In the genomic region with DNA sequence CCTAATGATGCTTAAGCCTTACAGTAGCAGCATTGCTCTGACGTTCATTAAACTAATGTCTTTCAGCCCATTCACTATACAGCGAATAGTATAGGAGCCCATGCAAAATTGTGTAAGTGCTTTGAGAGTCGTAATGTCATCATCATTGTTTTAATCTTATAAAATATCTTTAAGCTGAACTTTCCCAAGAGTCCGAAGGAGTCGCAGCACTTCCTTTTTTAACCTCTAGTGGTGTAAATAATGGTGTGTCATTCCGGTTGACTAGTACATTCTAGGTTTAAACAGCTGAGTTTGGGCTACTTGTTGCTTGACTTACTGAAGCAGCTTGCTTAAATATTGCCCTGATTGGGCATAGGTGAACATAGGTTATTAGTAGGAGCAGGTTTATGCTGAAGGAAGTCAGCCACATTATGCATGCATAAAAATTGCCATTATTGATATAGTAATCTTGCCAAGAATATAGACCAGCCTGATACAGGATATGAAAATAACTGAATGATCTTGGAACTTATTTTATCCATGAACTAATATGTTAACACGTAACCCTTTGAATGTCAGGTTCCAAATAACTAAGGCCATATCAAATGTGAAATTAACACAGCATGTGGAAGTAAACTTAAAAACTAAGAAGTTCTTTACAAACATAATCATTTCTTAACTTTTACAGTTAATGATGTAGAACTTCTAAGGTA, we compare ENCODE assay signal across 1 cellular context.
TF ChIP-seq lines count a peak whose summit lies in the region.

No MANE protein-coding gene starts in this region.

TF ChIP-seq in K562, 482 proteins besides CTCF, POLR2A, EP300 and RAD21 (continued from another document):
- TF ChIP-seq, protein P1, sequence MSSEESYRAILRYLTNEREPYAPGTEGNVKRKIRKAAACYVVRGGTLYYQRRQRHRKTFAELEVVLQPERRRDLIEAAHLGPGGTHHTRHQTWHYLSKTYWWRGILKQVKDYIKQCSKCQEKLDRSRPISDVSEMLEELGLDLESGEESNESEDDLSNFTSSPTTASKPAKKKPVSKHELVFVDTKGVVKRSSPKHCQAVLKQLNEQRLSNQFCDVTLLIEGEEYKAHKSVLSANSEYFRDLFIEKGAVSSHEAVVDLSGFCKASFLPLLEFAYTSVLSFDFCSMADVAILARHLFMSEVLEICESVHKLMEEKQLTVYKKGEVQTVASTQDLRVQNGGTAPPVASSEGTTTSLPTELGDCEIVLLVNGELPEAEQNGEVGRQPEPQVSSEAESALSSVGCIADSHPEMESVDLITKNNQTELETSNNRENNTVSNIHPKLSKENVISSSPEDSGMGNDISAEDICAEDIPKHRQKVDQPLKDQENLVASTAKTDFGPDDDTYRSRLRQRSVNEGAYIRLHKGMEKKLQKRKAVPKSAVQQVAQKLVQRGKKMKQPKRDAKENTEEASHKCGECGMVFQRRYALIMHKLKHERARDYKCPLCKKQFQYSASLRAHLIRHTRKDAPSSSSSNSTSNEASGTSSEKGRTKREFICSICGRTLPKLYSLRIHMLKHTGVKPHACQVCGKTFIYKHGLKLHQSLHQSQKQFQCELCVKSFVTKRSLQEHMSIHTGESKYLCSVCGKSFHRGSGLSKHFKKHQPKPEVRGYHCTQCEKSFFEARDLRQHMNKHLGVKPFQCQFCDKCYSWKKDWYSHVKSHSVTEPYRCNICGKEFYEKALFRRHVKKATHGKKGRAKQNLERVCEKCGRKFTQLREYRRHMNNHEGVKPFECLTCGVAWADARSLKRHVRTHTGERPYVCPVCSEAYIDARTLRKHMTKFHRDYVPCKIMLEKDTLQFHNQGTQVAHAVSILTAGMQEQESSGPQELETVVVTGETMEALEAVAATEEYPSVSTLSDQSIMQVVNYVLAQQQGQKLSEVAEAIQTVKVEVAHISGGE (CRISPR knock-in tag; IDR thresholded peaks at IDR 0.05) = no peak
- peak; percentile 77 for TF ChIP-seq NFE2 (IDR thresholded peaks at IDR 0.05; ENCODE audit: low read depth)
- TF ChIP-seq ZNF316 (IDR thresholded peaks at IDR 0.05) = peak; percentile 44; the same call in 1 of the 2 replicates
- TF ChIP-seq, protein P2, sequence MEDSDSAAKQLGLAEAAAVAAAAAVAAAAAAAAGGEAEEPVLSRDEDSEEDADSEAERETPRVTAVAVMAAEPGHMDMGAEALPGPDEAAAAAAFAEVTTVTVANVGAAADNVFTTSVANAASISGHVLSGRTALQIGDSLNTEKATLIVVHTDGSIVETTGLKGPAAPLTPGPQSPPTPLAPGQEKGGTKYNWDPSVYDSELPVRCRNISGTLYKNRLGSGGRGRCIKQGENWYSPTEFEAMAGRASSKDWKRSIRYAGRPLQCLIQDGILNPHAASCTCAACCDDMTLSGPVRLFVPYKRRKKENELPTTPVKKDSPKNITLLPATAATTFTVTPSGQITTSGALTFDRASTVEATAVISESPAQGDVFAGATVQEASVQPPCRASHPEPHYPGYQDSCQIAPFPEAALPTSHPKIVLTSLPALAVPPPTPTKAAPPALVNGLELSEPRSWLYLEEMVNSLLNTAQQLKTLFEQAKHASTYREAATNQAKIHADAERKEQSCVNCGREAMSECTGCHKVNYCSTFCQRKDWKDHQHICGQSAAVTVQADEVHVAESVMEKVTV (CRISPR knock-in tag; IDR thresholded peaks at IDR 0.05) = 0 out of 2 replicates have a peak, but pooled peaks have one; percentile 3
- no peak for TF ChIP-seq SIN3B (IDR thresholded peaks at IDR 0.05; ENCODE audit: low read depth)
- TF ChIP-seq, protein P3, sequence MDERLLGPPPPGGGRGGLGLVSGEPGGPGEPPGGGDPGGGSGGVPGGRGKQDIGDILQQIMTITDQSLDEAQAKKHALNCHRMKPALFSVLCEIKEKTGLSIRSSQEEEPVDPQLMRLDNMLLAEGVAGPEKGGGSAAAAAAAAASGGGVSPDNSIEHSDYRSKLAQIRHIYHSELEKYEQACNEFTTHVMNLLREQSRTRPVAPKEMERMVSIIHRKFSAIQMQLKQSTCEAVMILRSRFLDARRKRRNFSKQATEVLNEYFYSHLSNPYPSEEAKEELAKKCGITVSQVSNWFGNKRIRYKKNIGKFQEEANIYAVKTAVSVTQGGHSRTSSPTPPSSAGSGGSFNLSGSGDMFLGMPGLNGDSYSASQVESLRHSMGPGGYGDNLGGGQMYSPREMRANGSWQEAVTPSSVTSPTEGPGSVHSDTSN (CRISPR knock-in tag; IDR thresholded peaks at IDR 0.05; ENCODE audit: low read depth) = no peak
- TF ChIP-seq, protein P3 (tag; conservative IDR thresholded peaks at IDR 0.05; ENCODE audit: low read depth) = no peak; the same call in 1 of the 2 replicates
